In the genomic region with DNA sequence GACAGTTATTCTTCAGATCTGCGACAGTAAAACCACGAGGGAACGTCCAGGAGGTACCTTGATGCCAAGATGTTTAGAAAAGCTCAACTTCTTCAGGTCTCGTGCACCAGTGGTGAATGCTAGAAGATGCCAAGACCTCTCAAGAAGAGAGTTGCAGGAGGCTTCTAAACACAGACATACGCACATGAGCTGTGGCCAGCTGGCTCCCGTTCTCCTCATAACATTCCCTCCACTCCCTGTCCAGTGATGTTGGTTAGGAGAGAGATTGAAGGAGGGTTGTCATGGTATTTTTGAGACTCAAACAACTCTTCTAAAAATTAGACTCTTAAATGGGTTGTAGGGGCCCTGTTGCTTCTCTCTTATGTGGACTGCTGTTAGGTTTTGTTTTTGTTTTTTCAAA, we compare ENCODE assay signal across 20 cellular contexts.
"Had no signal": no experiment of that assay in that cellular context is flagged by ENCODE, and none has a peak within 500 bp of the region (broad histone marks: within the 10 kb centered on the region; RNA-seq: fewer than 3 reads in every experiment).

No MANE protein-coding gene starts in this region.

- H3K27ac ChIP-seq: heart right ventricle, neural progenitor cell, spleen, testis, vagina had no signal

- H3K9me3 ChIP-seq: esophagus squamous epithelium, heart right ventricle, spleen, testis, vagina had no signal

- H3K4me3 ChIP-seq: esophagus squamous epithelium, heart right ventricle, lung, neural progenitor cell, spleen, testis, vagina had no signal

- H3K36me3 ChIP-seq: esophagus squamous epithelium, heart right ventricle, neural progenitor cell, spleen, vagina had no signal

- H3K27me3 ChIP-seq: esophagus squamous epithelium, heart right ventricle, neural progenitor cell, spleen, testis, vagina had no signal

- H3K4me1 ChIP-seq: neural progenitor cell had no signal

- DNase-seq: activated CD4-positive, alpha-beta memory T cell treated with anti-CD3 and anti-CD28 coated beads for 36 hours; activated CD4-positive, alpha-beta T cell treated with anti-CD3 and anti-CD28 coated beads for 36 hours; activated effector memory CD4-positive, alpha-beta T cell treated with Interleukin-2 at 50 U/mL for 16 hours; activated naive CD4-positive, alpha-beta T cell treated with anti-CD3 and anti-CD28 coated beads, Interleukin-2, amount 10 ng/mL, durations not matched to agents 7 days and 5 days; activated naive CD8-positive, alpha-beta T cell treated with anti-CD3 and anti-CD28 coated beads, Interleukin-2, amount 50 U/mL, for 24 hours; activated T-cell treated with anti-CD3 and anti-CD28 coated beads, Interleukin-2, amount 50 U/mL, for 72 hours; effector memory CD8-positive, alpha-beta T cell; esophagus squamous epithelium; foreskin fibroblast; heart right ventricle; naive thymus-derived CD4-positive, alpha-beta T cell; spleen; stimulated activated CD4-positive, alpha-beta T cell treated with anti-CD3 and anti-CD28 coated beads, Interleukin-4, amount 100 ng/mL, for 1 hour; stimulated activated naive CD4-positive, alpha-beta T cell; T-helper 1 cell; testis; trophoblast cell had no signal
